ENCODE assay signal across 8 cellular contexts in genomic region chr1:200306954-200307754, GRCh38.
DNase-seq lines count a peak whose midpoint lies in the region; ATAC-seq, FAIRE-seq and TF ChIP-seq lines count a peak whose summit lies in the region.

No MANE protein-coding gene starts in this region.

- intact Hi-C loops in K562 (cut with micrococcal nuclease), result loop anchor here (1.0 kb wide), 1 partner anchor 623 kb away; no protein-coding TSS in a partner anchor
- intact Hi-C loops in left lung (cut with DNase I), result no loop called here

- TF ChIP-seq RAD21 in K562 (CRISPR knock-in tag; conservative IDR thresholded peaks at IDR 0.05 in 1 of 2, IDR thresholded peaks at IDR 0.05 in 1 of 2), result peak; percentile 79 to 82

- no peak overlapping the region for H2AFZ ChIP-seq in K562 (ENCODE audit: low read depth, low read length)

- no peak for DNase-seq in GM12891 (ENCODE audit: insufficient read length, low spot score)
- peak; percentile 13 for DNase-seq in NCI-H774 (lab: John Stamatoyannopoulos, UW)
- DNase-seq in K562 (ENCODE audit: extremely low read depth in 1 of 4, low spot score in 3 of 4), result peak; percentile 61 to 73 (median 71)
- no peak for DNase-seq in left lung
- DNase-seq in effector CD8-positive, alpha-beta T cell (lab: John Stamatoyannopoulos, UW), result no peak

- WGBS in K562 (ENCODE audit: insufficient coverage, low coverage, missing lambda C conversion rate), result under 1% methylated on average over 8 of the region's 8 CpGs

- H3K4me1 ChIP-seq in BLaER1 treated with 17β-estradiol and CSF1 and Interleukin-3, amounts not matched to agents 10 nM and 100 nM, result peaks cover 13 to 32% (median 25%) of the 10 kb centered on the region in 10 experiments; a peak in 19 of 20 replicates
- H3K4me1 ChIP-seq in K562 (replicated peaks in 1 of 2; ENCODE audit: control insufficient read depth in 2 of 2, insufficient read depth in 2 of 2, low read length in 2 of 2) (peaks cover 0 to 3% of the 10 kb centered on the region in 2 experiments; a peak in 2 of 5 replicates), left lung (peaks cover 0 to 11% of the 10 kb centered on the region in 2 donors)

- in situ Hi-C loops in K562 (cut with MboI), result no loop called here

- no peaks in the 10 kb centered on the region for H3K79me2 ChIP-seq in K562 (ENCODE audit: control insufficient read depth, insufficient read depth, low read length)

- no peaks in the 10 kb centered on the region for H3K9me1 ChIP-seq in K562 (ENCODE audit: control insufficient read depth, insufficient read depth, low read length)

- no TSS peak for BruUV-seq in K562 (replicated peaks; lab: Mats Ljungman, UMichigan)

- no peak overlapping the region for H3K9ac ChIP-seq in BLaER1 treated with 17β-estradiol and CSF1 and Interleukin-3, amounts not matched to agents 10 nM and 100 nM
- H3K9ac ChIP-seq in K562 (ENCODE audit: insufficient read depth in 1 of 2, low read depth in 2 of 2, low read length in 2 of 2), result no peak overlapping the region

- TF ChIP-seq CTCF in K562 (IDR thresholded peaks at IDR 0.05 in 2 of 3, conservative IDR thresholded peaks at IDR 0.05 in 1 of 3; ENCODE audit: insufficient read depth in 2 of 3, low read depth in 1 of 3, low read length in 3 of 3), result peak; percentile 72 to 85 (median 83)
- peak; percentile 80 to 84 for TF ChIP-seq CTCF in left lung (IDR thresholded peaks at IDR 0.05)

- CTCF ChIA-PET in K562 (lab: Yijun Ruan, JAX; ENCODE audit: low intra/inter-chr PET ratio), result interaction anchor here (0.5 to 0.6 kb wide), 4 partner anchors 118 to 1551 kb away, joined by 3 read pairs; no protein-coding TSS in a partner anchor

- peaks cover 9 to 14% (median 10%) of the 10 kb centered on the region in 11 experiments; a peak in 21 of 22 replicates for H3K27me3 ChIP-seq in BLaER1 treated with 17β-estradiol and CSF1 and Interleukin-3, amounts not matched to agents 10 nM and 100 nM
- H3K27me3 ChIP-seq in K562 (ENCODE audit: control insufficient read depth in 2 of 2, insufficient read depth in 2 of 2, low read length in 2 of 2), result peaks cover 11 to 25% of the 10 kb centered on the region in 2 experiments
- no peaks in the 10 kb centered on the region for H3K27me3 ChIP-seq in left lung

- ATAC-seq in HG03060 (IDR thresholded peaks at IDR 0.05; ENCODE audit: low read depth, unreplicated experiment) (peak; percentile 40), K562 (peak; percentile 73), left lung (peak; percentile 70), HG03460 (IDR thresholded peaks at IDR 0.05; ENCODE audit: unreplicated experiment) (no peak)

- no peaks in the 10 kb centered on the region for H3K36me3 ChIP-seq in BLaER1 treated with 17β-estradiol and CSF1 and Interleukin-3, amounts not matched to agents 10 nM and 100 nM
- H3K36me3 ChIP-seq in K562 (ENCODE audit: control insufficient read depth, insufficient read depth, low read length), result no peaks in the 10 kb centered on the region
- no peaks in the 10 kb centered on the region for H3K36me3 ChIP-seq in left lung

- no peak for TF ChIP-seq EP300 in K562 (IDR thresholded peaks at IDR 0.05; ENCODE audit: low read length)

- POLR2A ChIA-PET in K562 (lab: Yijun Ruan, JAX), result no interaction called here

- no peak overlapping the region for H3K4me3 ChIP-seq in BLaER1 treated with 17β-estradiol and CSF1 and Interleukin-3, amounts not matched to agents 10 nM and 100 nM
- H3K4me3 ChIP-seq in K562, result no peak overlapping the region
- H3K4me3 ChIP-seq in left lung, result no peak overlapping the region

- TF ChIP-seq POLR2A in GM12891 (IDR thresholded peaks at IDR 0.05; ENCODE audit: low read depth, low read length), result no peak
- no peak for TF ChIP-seq POLR2A in K562 (conservative IDR thresholded peaks at IDR 0.05)

- FAIRE-seq in GM12891 (lab: Jason Lieb, UNC) (peak; percentile 65), K562 (lab: Jason Lieb, UNC) (peak; percentile 78)

- H3K9me3 ChIP-seq in BLaER1 treated with 17β-estradiol and CSF1 and Interleukin-3, amounts not matched to agents 10 nM and 100 nM (replicated peaks in 1 of 11), result no peaks in the 10 kb centered on the region
- H3K9me3 ChIP-seq in K562 (replicated peaks; ENCODE audit: control insufficient read depth, insufficient read depth, low read depth, low read length) (no peaks in the 10 kb centered on the region), left lung (no peaks in the 10 kb centered on the region)

- no peaks in the 10 kb centered on the region for H4K20me1 ChIP-seq in BLaER1 treated with 17β-estradiol and CSF1 and Interleukin-3, amounts not matched to agents 10 nM and 100 nM
- H4K20me1 ChIP-seq in K562 (replicated peaks; ENCODE audit: control insufficient read depth, insufficient read depth, low read length), result no peaks in the 10 kb centered on the region

- peak overlapping the region in 10 of 11 experiments; percentile 20 to 66 (median 34); a peak in 14 of 22 replicates for H3K4me2 ChIP-seq in BLaER1 treated with 17β-estradiol and CSF1 and Interleukin-3, amounts not matched to agents 10 nM and 100 nM
- H3K4me2 ChIP-seq in K562 (ENCODE audit: insufficient read depth, low read length), result no peak overlapping the region

- peak overlapping the region in 2 of 11 experiments; percentile 26 to 47; a peak in 2 of 22 replicates for H3K27ac ChIP-seq in BLaER1 treated with 17β-estradiol and CSF1 and Interleukin-3, amounts not matched to agents 10 nM and 100 nM
- no peak overlapping the region for H3K27ac ChIP-seq in K562 (ENCODE audit: extremely low read depth, low read depth, low read length)
- H3K27ac ChIP-seq in left lung, result no peak overlapping the region

TF ChIP-seq in GM12891, 5 proteins besides CTCF, POLR2A, EP300 and RAD21:
- peak; percentile 36; the same call in 1 of the 2 replicates for TF ChIP-seq SPI1 (IDR thresholded peaks at IDR 0.05; ENCODE audit: low read depth, low read length)
- no peak for TF ChIP-seq POU2F2 (IDR thresholded peaks at IDR 0.05; ENCODE audit: low read depth, low read length)

TF ChIP-seq in K562, 482 proteins besides CTCF, POLR2A, EP300 and RAD21:
- peak; percentile 34; the same call in 1 of the 2 replicates for TF ChIP-seq ESRRA (IDR thresholded peaks at IDR 0.05; ENCODE audit: borderline replicate concordance, low read depth)
- 0 out of 2 replicates have a peak, but pooled peaks have one; percentile 43 for TF ChIP-seq ARID3A (IDR thresholded peaks at IDR 0.05; ENCODE audit: borderline replicate concordance, low read depth, low read length)
- TF ChIP-seq PHF21A (IDR thresholded peaks at IDR 0.05; ENCODE audit: borderline replicate concordance, low read depth), result no peak
- TF ChIP-seq, protein P1, sequence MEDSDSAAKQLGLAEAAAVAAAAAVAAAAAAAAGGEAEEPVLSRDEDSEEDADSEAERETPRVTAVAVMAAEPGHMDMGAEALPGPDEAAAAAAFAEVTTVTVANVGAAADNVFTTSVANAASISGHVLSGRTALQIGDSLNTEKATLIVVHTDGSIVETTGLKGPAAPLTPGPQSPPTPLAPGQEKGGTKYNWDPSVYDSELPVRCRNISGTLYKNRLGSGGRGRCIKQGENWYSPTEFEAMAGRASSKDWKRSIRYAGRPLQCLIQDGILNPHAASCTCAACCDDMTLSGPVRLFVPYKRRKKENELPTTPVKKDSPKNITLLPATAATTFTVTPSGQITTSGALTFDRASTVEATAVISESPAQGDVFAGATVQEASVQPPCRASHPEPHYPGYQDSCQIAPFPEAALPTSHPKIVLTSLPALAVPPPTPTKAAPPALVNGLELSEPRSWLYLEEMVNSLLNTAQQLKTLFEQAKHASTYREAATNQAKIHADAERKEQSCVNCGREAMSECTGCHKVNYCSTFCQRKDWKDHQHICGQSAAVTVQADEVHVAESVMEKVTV (CRISPR knock-in tag; IDR thresholded peaks at IDR 0.05), result peak; percentile 55
- peak; percentile 46; the same call in 1 of the 2 replicates for TF ChIP-seq SMC3 (conservative IDR thresholded peaks at IDR 0.05; ENCODE audit: insufficient read depth, low read depth, low read length)
- TF ChIP-seq ZNF639 (CRISPR knock-in tag; conservative IDR thresholded peaks at IDR 0.05 in 1 of 2, IDR thresholded peaks at IDR 0.05 in 1 of 2), result no peak
- TF ChIP-seq SRF (CRISPR knock-in tag; IDR thresholded peaks at IDR 0.05), result peak in 1 of 2 experiments; percentile 45; a peak in 1 of 4 replicates
TF ChIP-seq in K562: peak in this region for 5.

Comparison
In these comparisons a context has a peak if more than half of its experiments do, and no peak if none do; other contexts are left out.
1. DNase-seq: peak in NCI-H774 (single experiment) and K562 (4 of 4); none in GM12891 (single experiment), left lung (0 of 2) and effector CD8-positive, alpha-beta T cell (single experiment).